12 cellular contexts compared by ENCODE assay signal in the genomic region with DNA sequence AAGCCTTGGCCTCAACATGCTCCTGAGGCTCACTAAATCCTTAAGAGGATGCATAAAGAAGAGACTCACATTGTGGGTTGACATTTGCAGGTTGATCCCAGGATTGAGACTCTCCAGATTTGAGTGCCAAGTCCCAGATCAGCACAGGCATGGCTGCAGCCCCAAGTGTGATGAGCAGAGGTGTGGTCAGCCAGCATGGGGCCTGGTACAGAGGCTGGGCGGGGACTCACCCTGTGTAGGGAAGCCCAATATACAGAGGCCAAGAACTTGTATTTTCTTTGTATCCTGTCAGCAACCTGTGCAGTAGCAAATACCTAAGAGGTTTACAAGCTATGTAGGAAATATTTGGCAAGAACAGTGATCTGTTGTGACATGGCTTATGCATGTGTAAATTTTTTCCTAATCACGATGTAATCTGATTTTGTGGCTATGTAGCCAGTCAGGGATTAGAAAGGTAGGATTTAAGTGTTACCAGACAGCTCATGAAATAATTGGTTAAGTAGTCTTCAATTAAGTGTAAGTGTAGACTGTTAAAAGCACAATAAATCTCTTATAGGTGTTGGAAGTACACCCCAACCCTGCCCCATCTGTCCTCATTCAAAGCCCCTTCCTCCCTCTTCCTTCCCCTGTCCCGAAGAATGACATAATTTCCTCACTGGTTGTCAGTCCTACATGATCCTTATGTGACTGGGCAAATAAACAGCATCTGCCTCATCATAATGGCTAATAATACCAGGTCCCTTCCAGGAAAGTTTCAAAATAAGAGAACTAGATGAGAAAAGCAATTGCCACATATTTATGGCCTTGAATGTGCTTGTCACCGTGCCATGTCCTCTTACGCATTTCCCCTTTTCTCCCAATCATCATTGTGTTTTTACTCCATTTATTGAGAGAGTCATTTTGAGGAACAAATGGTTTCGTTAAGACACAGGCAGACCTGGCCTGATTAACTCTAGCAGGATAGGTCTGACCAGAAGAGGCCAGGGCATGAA.
DNase-seq lines count a peak whose midpoint lies in the region; TF ChIP-seq lines count a peak whose summit lies in the region.
"Had no signal": no experiment of that assay in that cellular context is flagged by ENCODE, and none has a peak within 500 bp of the region (broad histone marks: within the 10 kb centered on the region; RNA-seq: fewer than 3 reads in every experiment).

No MANE protein-coding gene starts in this region.

- H3K27me3 ChIP-seq in right atrium auricular region, result no peaks in the 10 kb centered on the region
- H3K27me3 ChIP-seq in spleen (replicated peaks in 1 of 7), result no peaks in the 10 kb centered on the region
- H3K27me3 ChIP-seq in esophagus squamous epithelium, result no peaks in the 10 kb centered on the region
- H3K27me3 ChIP-seq: ovary had no signal

- H3K4me1 ChIP-seq in right atrium auricular region (no peaks in the 10 kb centered on the region), spleen (peaks cover 0 to 23% (median 4%) of the 10 kb centered on the region in 6 donors), esophagus squamous epithelium (no peaks in the 10 kb centered on the region)

- DNase-seq in NB4 (ENCODE audit: low read depth) (peak; percentile 73), UCSD-AML1 (lab: John Stamatoyannopoulos, UW; ENCODE audit: unreplicated experiment) (peak; percentile 22), right atrium auricular region (ENCODE audit: low spot score) (peak; percentile 72), spleen (no peak), DMS114 treated with DMSO at 0.1 percent for 48 hours (lab: John Stamatoyannopoulos, UW; ENCODE audit: unreplicated experiment) (no peak), NCI-H1048 (lab: John Stamatoyannopoulos, UW) (no peak), esophagus squamous epithelium (lab: John Stamatoyannopoulos, UW) (no peak)
- DNase-seq: activated CD8-positive, alpha-beta memory T cell treated with anti-CD3 and anti-CD28 coated beads, Interleukin-2, amount 50 U/mL, for 48 hours; activated naive CD8-positive, alpha-beta T cell treated with anti-CD3 and anti-CD28 coated beads for 36 hours; CD4-positive, alpha-beta T cell; ovary; stimulated activated CD4-positive, alpha-beta T cell treated with anti-CD3 and anti-CD28 coated beads, Interleukin-4, amount 100 ng/mL, for 24 hours had no signal

- H3K27ac ChIP-seq in right atrium auricular region (peak overlapping the region; percentile 19 to 26), spleen (peak overlapping the region in 7 of 8 donors; percentile 41 to 84 (median 77)), esophagus squamous epithelium (peak overlapping the region in 1 of 4 donors; percentile 55)
- H3K27ac ChIP-seq: ovary had no signal

- TF ChIP-seq CTCF in NB4 (IDR thresholded peaks at IDR 0.05; ENCODE audit: low read depth, low read length) (no peak), right atrium auricular region (IDR thresholded peaks at IDR 0.05) (no peak), spleen (IDR thresholded peaks at IDR 0.05 in 8 of 11, conservative IDR thresholded peaks at IDR 0.05 in 3 of 11) (no peak), esophagus squamous epithelium (IDR thresholded peaks at IDR 0.05) (no peak)

- H3K36me3 ChIP-seq in right atrium auricular region (no peaks in the 10 kb centered on the region), spleen (no peaks in the 10 kb centered on the region), esophagus squamous epithelium (no peaks in the 10 kb centered on the region)
- H3K36me3 ChIP-seq: ovary had no signal

- intact Hi-C loops in spleen (cut with DNase I; ENCODE audit: low total_unique reads), result no loop called here
- intact Hi-C loops in esophagus squamous epithelium (cut with DNase I), result no loop called here

- no peak overlapping the region for H3K4me3 ChIP-seq in NB4 (ENCODE audit: low read depth, low read length)
- H3K4me3 ChIP-seq in right atrium auricular region, result no peak overlapping the region
- H3K4me3 ChIP-seq in spleen, result no peak overlapping the region
- H3K4me3 ChIP-seq in esophagus squamous epithelium, result no peak overlapping the region
- H3K4me3 ChIP-seq: ovary had no signal

- 28 to 43% (median 37%) methylated on average over 5 to 6 of the region's 6 CpGs for WGBS in spleen, 5 donors
- 30 to 53% methylated on average over 6 of the region's 6 CpGs for WGBS in esophagus squamous epithelium, 2 donors

- no peak for TF ChIP-seq POLR2A in NB4 (IDR thresholded peaks at IDR 0.05; ENCODE audit: extremely low read depth, insufficient read length)
- TF ChIP-seq POLR2A in spleen (IDR thresholded peaks at IDR 0.05), result no peak
- TF ChIP-seq POLR2A in esophagus squamous epithelium (IDR thresholded peaks at IDR 0.05), result no peak

- H3K9me3 ChIP-seq in right atrium auricular region (peaks cover 0 to 3% of the 10 kb centered on the region in 2 donors), spleen (peaks cover 0 to 4% (median under 1%) of the 10 kb centered on the region in 8 donors), esophagus squamous epithelium (peaks cover 0 to 4% (median 0%) of the 10 kb centered on the region in 3 donors)
- H3K9me3 ChIP-seq: ovary had no signal

Comparison
In these comparisons a context has a peak if more than half of its experiments do, and no peak if none do; other contexts are left out.
1. DNase-seq: peak in NB4 (single experiment), UCSD-AML1 (single experiment) and right atrium auricular region (single experiment); none in spleen (single experiment), DMS114 treated with DMSO at 0.1 percent for 48 hours (single experiment), NCI-H1048 (single experiment) and esophagus squamous epithelium (single experiment).